Comparison of ENCODE assay signal across 30 cellular contexts in the genomic region with DNA sequence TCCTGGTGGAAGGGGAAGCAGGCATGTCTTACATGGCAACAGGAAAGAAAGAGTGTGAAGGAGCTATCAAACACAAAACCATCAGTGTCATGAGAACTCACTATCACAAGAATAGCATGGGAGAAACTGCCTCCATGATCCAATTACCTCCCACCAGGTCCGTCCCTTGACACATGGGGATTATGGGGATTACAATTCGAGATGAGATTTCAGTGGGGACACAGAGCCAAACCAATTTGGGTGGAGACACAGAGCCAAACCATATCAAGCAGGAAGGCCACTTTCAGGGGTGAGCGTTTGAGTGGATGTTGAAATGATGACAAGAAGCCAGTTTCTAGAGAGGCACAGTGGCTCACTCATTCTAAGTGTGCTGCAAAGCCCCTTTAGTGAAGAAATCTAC.
"Had no signal": no experiment of that assay in that cellular context is flagged by ENCODE, and none has a peak within 500 bp of the region (broad histone marks: within the 10 kb centered on the region; RNA-seq: fewer than 3 reads in every experiment).

No MANE protein-coding gene starts in this region.

- FAIRE-seq: endometrium, endothelial cell of umbilical vein had no signal

- H3K27ac ChIP-seq: ascending aorta, breast epithelium, cardiac muscle cell, colonic mucosa, epithelial cell of prostate, esophagus squamous epithelium, gastroesophageal sphincter had no signal

- H3K4me3 ChIP-seq: ascending aorta, breast epithelium, cardiac muscle cell, colonic mucosa, esophagus squamous epithelium, gastroesophageal sphincter had no signal

- DNase-seq: activated CD4-positive, alpha-beta memory T cell treated with anti-CD3 and anti-CD28 coated beads for 36 hours; activated CD4-positive, alpha-beta T cell treated with anti-CD3 and anti-CD28 coated beads for 36 hours; activated CD4-positive, alpha-beta T cell treated with anti-CD3 and anti-CD28 coated beads, Interleukin-2, amount 10 ng/mL, durations not matched to agents 24 days and 14 days; activated CD4-positive, CD25-positive, alpha-beta regulatory T cell; activated CD4-positive, CD25-positive, alpha-beta regulatory T cell treated with anti-CD3 and anti-CD28 coated beads, Interleukin-2, amount 50 U/mL, for 72 hours; activated CD8-positive, alpha-beta memory T cell treated with anti-CD3 and anti-CD28 coated beads, Interleukin-2, amount 50 U/mL, for 48 hours; activated CD8-positive, alpha-beta T cell treated with anti-CD3 and anti-CD28 coated beads, Interleukin-2, amount 10 ng/mL, durations not matched to agents 7 days and 5 days; activated gamma-delta T cell; activated naive CD4-positive, alpha-beta T cell; activated naive CD4-positive, alpha-beta T cell treated with anti-CD3 and anti-CD28 coated beads, Interleukin-2, amount 10 ng/mL, durations not matched to agents 7 days and 5 days; activated naive CD8-positive, alpha-beta T cell treated with anti-CD3 and anti-CD28 coated beads, Interleukin-2, amount 10 ng/mL, durations not matched to agents 7 days and 5 days; activated T-cell treated with anti-CD3 and anti-CD28 coated beads for 4 hours; activated T-cell treated with anti-CD3 and anti-CD28 coated beads, Interleukin-2, amount 50 U/mL, for 24 hours; activated T-cell treated with anti-CD3 and anti-CD28 coated beads, Interleukin-2, amount 50 U/mL, for 72 hours; central memory CD4-positive, alpha-beta T cell; cerebellar nuclear complex; colonic mucosa; effector CD8-positive, alpha-beta T cell; esophagus squamous epithelium; foreskin melanocyte; head of caudate nucleus; T1000 had no signal

- H3K4me1 ChIP-seq: ascending aorta, breast epithelium, colonic mucosa, esophagus squamous epithelium, gastroesophageal sphincter had no signal

- H3K27me3 ChIP-seq: ascending aorta, breast epithelium, cardiac muscle cell, colonic mucosa, esophagus squamous epithelium had no signal

- H3K36me3 ChIP-seq: breast epithelium, cardiac muscle cell, colonic mucosa had no signal

- H3K9me3 ChIP-seq: colonic mucosa had no signal

- ATAC-seq: activated CD4-positive, alpha-beta T cell treated with anti-CD3 and anti-CD28 coated beads for 36 hours; activated CD8-positive, alpha-beta T cell treated with anti-CD3 and anti-CD28 coated beads, Interleukin-2, amount 10 ng/mL, durations not matched to agents 7 days and 5 days; activated naive CD4-positive, alpha-beta T cell treated with anti-CD3 and anti-CD28 coated beads, Interleukin-2, amount 50 U/mL, for 72 hours; activated T-cell treated with anti-CD3 and anti-CD28 coated beads, Interleukin-2, amount 50 U/mL, for 72 hours; gastroesophageal sphincter had no signal
